In the genomic region with DNA sequence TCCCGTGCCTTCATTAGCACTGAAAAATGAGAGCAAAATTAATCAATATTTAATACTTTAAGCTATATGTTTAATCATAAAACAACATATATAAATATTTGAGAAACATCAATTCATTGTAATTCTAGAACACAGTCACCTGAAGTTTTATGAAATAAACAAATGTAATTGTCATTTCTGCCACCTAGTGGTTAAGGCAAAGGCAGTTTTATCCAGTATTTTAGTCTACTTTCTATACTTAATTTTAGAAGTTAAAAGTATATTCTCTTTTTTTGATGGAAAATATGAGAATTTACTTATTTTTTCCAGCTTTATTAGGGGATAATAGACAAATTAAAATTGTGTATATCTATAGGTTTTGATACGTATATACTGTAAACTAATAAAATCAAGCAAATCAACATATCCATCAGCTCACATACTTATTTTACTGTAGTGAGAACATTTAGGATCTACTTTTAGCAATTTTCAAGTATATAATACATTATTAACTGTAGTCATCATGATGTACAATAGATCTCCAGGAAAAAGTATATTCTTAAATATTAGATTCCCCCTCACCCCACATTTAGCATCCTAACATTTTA, we compare ENCODE assay signal across 8 cellular contexts. TPM values are rescaled to one million over a fixed set of nuclear protein-coding genes. Genes with fewer than 3 reads are reported as not detected.
DNase-seq lines count a peak whose midpoint lies in the region; ATAC-seq and TF ChIP-seq lines count a peak whose summit lies in the region.

No MANE protein-coding gene starts in this region.

- no peaks in the 10 kb centered on the region for H3K9me3 ChIP-seq in SK-N-SH
- H3K9me3 ChIP-seq in suprapubic skin: no peaks in the 10 kb centered on the region

- no peak overlapping the region for H3K9ac ChIP-seq in SK-N-SH

- ATAC-seq in SK-N-SH treated with all-trans-retinoic acid at 6 μM for 48 hours: no peak
- no peak for ATAC-seq in GM21528 (IDR thresholded peaks at IDR 0.05; ENCODE audit: low FRiP score, unreplicated experiment)

- no peaks in the 10 kb centered on the region for H3K27me3 ChIP-seq in SK-N-SH (ENCODE audit: insufficient read depth)
- H3K27me3 ChIP-seq in suprapubic skin: no peaks in the 10 kb centered on the region

- no peak for TF ChIP-seq EP300 in SK-N-SH (IDR thresholded peaks at IDR 0.05; ENCODE audit: borderline replicate concordance in 1 of 2, low read depth in 1 of 2, low read length in 1 of 2)
- no peak for TF ChIP-seq EP300 in suprapubic skin (IDR thresholded peaks at IDR 0.05)

- CTCF ChIA-PET in SK-N-SH (lab: Yijun Ruan, JAX): interaction anchor here (0.6 to 4.5 kb wide), 49 partner anchors 8 to 1825 kb away, joined by 3 to 50 read pairs (median 4); a partner anchor contains a TSS

- H4K20me1 ChIP-seq in SK-N-SH (ENCODE audit: insufficient read depth): no peaks in the 10 kb centered on the region

- H3F3A ChIP-seq in SK-N-SH (replicated peaks; ENCODE audit: insufficient read depth): peaks cover 9% of the 10 kb centered on the region

- H3K9me2 ChIP-seq in SK-N-SH: no peaks in the 10 kb centered on the region

- 94% methylated on average over 2 of the region's 2 CpGs for WGBS in SK-N-SH (ENCODE audit: low lambda C conversion rate)
- 87% methylated on average over 2 of the region's 2 CpGs for WGBS in suprapubic skin

- no peak for TF ChIP-seq POLR2A in suprapubic skin (IDR thresholded peaks at IDR 0.05)

- DNase-seq in SK-N-SH (peak; percentile 42), NCI-H748 (lab: John Stamatoyannopoulos, UW; ENCODE audit: unreplicated experiment) (peak; percentile 12), fibroblast of mammary gland (ENCODE audit: low read depth) (peak; percentile 42), superior temporal gyrus (ENCODE audit: extremely low spot score) (peak; percentile 71), suprapubic skin (ENCODE audit: low spot score in 2 of 2) (no peak), amygdala (lab: John Stamatoyannopoulos, UW) (no peak)

- POLR2A ChIA-PET in SK-N-SH (lab: Yijun Ruan, JAX): interaction anchor here (0.6 to 0.7 kb wide), 2 partner anchors 56 to 480 kb away, joined by 3 read pairs; a partner anchor contains a TSS

- H2AFZ ChIP-seq in SK-N-SH (ENCODE audit: low read depth): no peak overlapping the region

- H3K4me2 ChIP-seq in SK-N-SH: no peak overlapping the region

- H3K4me1 ChIP-seq in SK-N-SH (ENCODE audit: control insufficient read depth in 1 of 2, insufficient read depth in 2 of 2, low read depth in 1 of 2, low read length in 1 of 2) (no peaks in the 10 kb centered on the region), suprapubic skin (no peaks in the 10 kb centered on the region)

- TF ChIP-seq CTCF in SK-N-SH (IDR thresholded peaks at IDR 0.05) (peak; percentile 83), fibroblast of mammary gland (conservative IDR thresholded peaks at IDR 0.05; ENCODE audit: control insufficient read depth, insufficient read depth, low read depth, low read length) (peak; percentile 63), suprapubic skin (IDR thresholded peaks at IDR 0.05) (peak in 1 of 2 donors; percentile 39)

- peaks cover 16% of the 10 kb centered on the region; the same call in 1 of the 2 replicates for H3K79me2 ChIP-seq in SK-N-SH (ENCODE audit: insufficient read depth)

- H3K27ac ChIP-seq in SK-N-SH (ENCODE audit: low read depth in 2 of 2, low read length in 1 of 2) (0 out of 4 replicates have a peak overlapping the region, but pooled peaks of 1 of the 2 experiments have one; percentile 15), suprapubic skin (no peak overlapping the region)

- H3K4me3 ChIP-seq in SK-N-SH (ENCODE audit: low read depth in 2 of 2, low read length in 1 of 2) (no peak overlapping the region; a peak in 1 of 4 replicates), fibroblast of mammary gland (ENCODE audit: control insufficient read depth, low read depth, low read length) (no peak overlapping the region), suprapubic skin (no peak overlapping the region)

- H3K36me3 ChIP-seq in SK-N-SH (replicated peaks in 1 of 2; ENCODE audit: control insufficient read depth in 1 of 2, insufficient read depth in 2 of 2, low read length in 1 of 2) (peaks cover 20 to 48% of the 10 kb centered on the region in 2 experiments), suprapubic skin (peaks cover 55% of the 10 kb centered on the region)

- TF ChIP-seq RAD21 in SK-N-SH (IDR thresholded peaks at IDR 0.05; ENCODE audit: low read length): peak; percentile 58

TF ChIP-seq in SK-N-SH, 30 proteins besides CTCF, POLR2A, EP300 and RAD21:
- TF ChIP-seq, protein P1, sequence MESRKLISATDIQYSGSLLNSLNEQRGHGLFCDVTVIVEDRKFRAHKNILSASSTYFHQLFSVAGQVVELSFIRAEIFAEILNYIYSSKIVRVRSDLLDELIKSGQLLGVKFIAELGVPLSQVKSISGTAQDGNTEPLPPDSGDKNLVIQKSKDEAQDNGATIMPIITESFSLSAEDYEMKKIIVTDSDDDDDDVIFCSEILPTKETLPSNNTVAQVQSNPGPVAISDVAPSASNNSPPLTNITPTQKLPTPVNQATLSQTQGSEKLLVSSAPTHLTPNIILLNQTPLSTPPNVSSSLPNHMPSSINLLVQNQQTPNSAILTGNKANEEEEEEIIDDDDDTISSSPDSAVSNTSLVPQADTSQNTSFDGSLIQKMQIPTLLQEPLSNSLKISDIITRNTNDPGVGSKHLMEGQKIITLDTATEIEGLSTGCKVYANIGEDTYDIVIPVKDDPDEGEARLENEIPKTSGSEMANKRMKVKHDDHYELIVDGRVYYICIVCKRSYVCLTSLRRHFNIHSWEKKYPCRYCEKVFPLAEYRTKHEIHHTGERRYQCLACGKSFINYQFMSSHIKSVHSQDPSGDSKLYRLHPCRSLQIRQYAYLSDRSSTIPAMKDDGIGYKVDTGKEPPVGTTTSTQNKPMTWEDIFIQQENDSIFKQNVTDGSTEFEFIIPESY (IDR thresholded peaks at IDR 0.05; ENCODE audit: borderline replicate concordance, low read depth): no peak
- TF ChIP-seq TEAD4 (IDR thresholded peaks at IDR 0.05; ENCODE audit: borderline replicate concordance, insufficient read depth) (no peak), FOSL2 (IDR thresholded peaks at IDR 0.05; ENCODE audit: borderline replicate concordance, low read depth) (no peak), MEF2A (IDR thresholded peaks at IDR 0.05; ENCODE audit: borderline replicate concordance, low read depth) (no peak), NRF1 (IDR thresholded peaks at IDR 0.05; ENCODE audit: low read depth, low read length) (no peak), SMC3 (IDR thresholded peaks at IDR 0.05; ENCODE audit: low read depth, low read length) (0 out of 2 replicates have a peak, but pooled peaks have one; percentile 23)
- TF ChIP-seq, protein P2, sequence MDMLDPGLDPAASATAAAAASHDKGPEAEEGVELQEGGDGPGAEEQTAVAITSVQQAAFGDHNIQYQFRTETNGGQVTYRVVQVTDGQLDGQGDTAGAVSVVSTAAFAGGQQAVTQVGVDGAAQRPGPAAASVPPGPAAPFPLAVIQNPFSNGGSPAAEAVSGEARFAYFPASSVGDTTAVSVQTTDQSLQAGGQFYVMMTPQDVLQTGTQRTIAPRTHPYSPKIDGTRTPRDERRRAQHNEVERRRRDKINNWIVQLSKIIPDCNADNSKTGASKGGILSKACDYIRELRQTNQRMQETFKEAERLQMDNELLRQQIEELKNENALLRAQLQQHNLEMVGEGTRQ (IDR thresholded peaks at IDR 0.05; ENCODE audit: borderline replicate concordance, low read depth, low read length): no peak

TF ChIP-seq in SK-N-SH treated with all-trans-retinoic acid at 6 μM for 48 hours, 23 proteins besides CTCF, POLR2A, EP300 and RAD21 (continues in another document):
- TF ChIP-seq ZFP3 (CRISPR knock-in tag; IDR thresholded peaks at IDR 0.05) (no peak), OSR1 (CRISPR knock-in tag; IDR thresholded peaks at IDR 0.05) (no peak), ISL1 (CRISPR knock-in tag; IDR thresholded peaks at IDR 0.05) (no peak), TOX (CRISPR knock-in tag; IDR thresholded peaks at IDR 0.05; ENCODE audit: borderline replicate concordance) (no peak)
- TF ChIP-seq, protein P3, sequence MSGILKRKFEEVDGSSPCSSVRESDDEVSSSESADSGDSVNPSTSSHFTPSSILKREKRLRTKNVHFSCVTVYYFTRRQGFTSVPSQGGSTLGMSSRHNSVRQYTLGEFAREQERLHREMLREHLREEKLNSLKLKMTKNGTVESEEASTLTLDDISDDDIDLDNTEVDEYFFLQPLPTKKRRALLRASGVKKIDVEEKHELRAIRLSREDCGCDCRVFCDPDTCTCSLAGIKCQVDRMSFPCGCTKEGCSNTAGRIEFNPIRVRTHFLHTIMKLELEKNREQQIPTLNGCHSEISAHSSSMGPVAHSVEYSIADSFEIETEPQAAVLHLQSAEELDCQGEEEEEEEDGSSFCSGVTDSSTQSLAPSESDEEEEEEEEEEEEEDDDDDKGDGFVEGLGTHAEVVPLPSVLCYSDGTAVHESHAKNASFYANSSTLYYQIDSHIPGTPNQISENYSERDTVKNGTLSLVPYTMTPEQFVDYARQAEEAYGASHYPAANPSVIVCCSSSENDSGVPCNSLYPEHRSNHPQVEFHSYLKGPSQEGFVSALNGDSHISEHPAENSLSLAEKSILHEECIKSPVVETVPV (CRISPR knock-in tag; IDR thresholded peaks at IDR 0.05): no peak

RNA-seq across cellular contexts. Expression of a gene that starts 16.9 kb away (rescaled TPM):
- polyA plus RNA-seq in SK-N-SH (2012; rRNA removed): 5.1 and 5.3 TPM in 2 replicates
- 7.6 and 9.4 TPM in 2 replicates for polyA plus RNA-seq in SK-N-SH (2012; cell fraction: cytosol; rRNA removed)
- 3.2 and 3.3 TPM in 2 replicates for polyA plus RNA-seq in SK-N-SH (2012; cell fraction: nucleus; rRNA removed)
- total RNA-seq in suprapubic skin: 1 to 10 TPM; 2.6 to 7.2 (median 4.9) TPM

RNA-seq across cellular contexts. Expression of a gene that starts 33.7 kb away (rescaled TPM):
- 1.3 and 1.4 TPM in 2 replicates for polyA plus RNA-seq in SK-N-SH (2012; rRNA removed)
- polyA plus RNA-seq in SK-N-SH (2012; cell fraction: cytosol; rRNA removed): 1.7 and 1.9 TPM in 2 replicates
- polyA plus RNA-seq in SK-N-SH (2012; cell fraction: nucleus; rRNA removed): 1.5 and 1.8 TPM in 2 replicates
- total RNA-seq in suprapubic skin: 1 to 10 TPM; 3.6 to 5.4 (median 4.1) TPM

RNA-seq across cellular contexts. Expression of a gene that starts 57.1 kb away (rescaled TPM):
- polyA plus RNA-seq in SK-N-SH (2012; rRNA removed): 4.8 and 5.4 TPM in 2 replicates
- polyA plus RNA-seq in SK-N-SH (2012; cell fraction: cytosol; rRNA removed): 5.3 and 6.9 TPM in 2 replicates
- polyA plus RNA-seq in SK-N-SH (2012; cell fraction: nucleus; rRNA removed): 3.2 and 3.4 TPM in 2 replicates
- total RNA-seq in suprapubic skin: 1 to 10 TPM in 1 of 4 donors, under 1 TPM in 1, not detected in 2; 0.60 to 1.3 TPM

Comparison
In these comparisons a context has a peak if more than half of its experiments do, and no peak if none do; other contexts are left out.
1. DNase-seq: peak in SK-N-SH (single experiment), NCI-H748 (single experiment), fibroblast of mammary gland (single experiment) and superior temporal gyrus (single experiment); none in suprapubic skin (0 of 2) and amygdala (0 of 56).